11 cellular contexts compared by ENCODE assay signal in the genomic region with DNA sequence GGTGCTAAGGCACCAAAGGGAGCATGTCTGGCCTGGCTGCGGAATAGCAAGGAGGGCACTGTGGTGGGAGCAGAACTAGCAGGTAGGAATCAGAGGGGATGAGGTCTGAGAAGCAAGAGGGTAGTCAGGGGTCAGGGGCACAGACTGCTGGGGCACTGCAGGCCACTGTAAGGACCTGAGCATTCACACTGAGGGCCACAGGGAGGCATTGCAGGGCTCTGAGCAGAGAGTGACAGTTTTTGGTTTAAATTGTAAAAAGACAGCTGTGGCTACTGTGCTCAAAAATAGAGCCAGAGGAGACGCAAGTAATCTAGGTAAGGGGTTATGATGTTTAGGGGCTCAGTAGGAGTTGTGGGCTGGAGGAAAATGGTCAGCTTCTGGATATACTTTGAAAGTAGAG. TPM values are rescaled to one million over a fixed set of nuclear protein-coding genes. Genes with fewer than 3 reads are reported as not detected.
DNase-seq lines count a peak whose midpoint lies in the region; ATAC-seq and TF ChIP-seq lines count a peak whose summit lies in the region.
"Had no signal": no experiment of that assay in that cellular context is flagged by ENCODE, and none has a peak within 500 bp of the region (broad histone marks: within the 10 kb centered on the region; RNA-seq: fewer than 3 reads in every experiment).

No MANE protein-coding gene starts in this region.

- H3K4me1 ChIP-seq in CD4-positive, CD25-positive, alpha-beta regulatory T cell (ENCODE audit: control insufficient read depth, insufficient read depth, low read length, poor library complexity, severe bottlenecking), result peaks cover 96% of the 10 kb centered on the region
- H3K4me1 ChIP-seq in GM23338 (ENCODE audit: insufficient read depth), result no peaks in the 10 kb centered on the region
- H3K4me1 ChIP-seq in mucosa of rectum (ENCODE audit: control insufficient read depth in 2 of 2, insufficient read depth in 2 of 2, low read length in 2 of 2), result peaks cover 5 to 13% of the 10 kb centered on the region in 2 donors
- peaks cover 5 to 6% of the 10 kb centered on the region in 2 experiments for H3K4me1 ChIP-seq in trophoblast cell (ENCODE audit: control insufficient read depth in 1 of 2, insufficient read depth in 2 of 2, low read length in 2 of 2)

- peaks cover 37 to 83% (median 73%) of the 10 kb centered on the region in 4 donors for H3K4me1 Mint-ChIP-seq in CD4-positive, CD25-positive, alpha-beta regulatory T cell
- H3K4me1 Mint-ChIP-seq in GM23338, result no peaks in the 10 kb centered on the region; the same call in 2 of the 3 replicates

- H3K4me3 Mint-ChIP-seq in CD4-positive, CD25-positive, alpha-beta regulatory T cell, result peak overlapping the region; percentile 75 to 91 (median 90)
- no peak overlapping the region for H3K4me3 Mint-ChIP-seq in GM23338

- no peaks in the 10 kb centered on the region for H3K79me2 ChIP-seq in GM23338 (replicated peaks; ENCODE audit: insufficient read depth)
- H3K79me2 ChIP-seq in trophoblast cell (ENCODE audit: control insufficient read depth, insufficient read depth, low read length, poor library complexity), result no peaks in the 10 kb centered on the region

- H4K12ac ChIP-seq in trophoblast cell (ENCODE audit: low read depth, low read length), result no peak overlapping the region

- no peak overlapping the region for H3K23ac ChIP-seq in trophoblast cell (ENCODE audit: low read length)

- no peak overlapping the region for H4K8ac ChIP-seq in trophoblast cell (ENCODE audit: low read depth, low read length)

- H3K27ac ChIP-seq in CD4-positive, CD25-positive, alpha-beta regulatory T cell (ENCODE audit: insufficient read depth, low read length, poor library complexity, severe bottlenecking), result peak overlapping the region; percentile 95
- no peak overlapping the region for H3K27ac ChIP-seq in GM23338 (ENCODE audit: low read depth)
- H3K27ac ChIP-seq in mucosa of rectum (ENCODE audit: low read depth in 2 of 2, low read length in 2 of 2), result peak overlapping the region; percentile 18 to 45
- H3K27ac ChIP-seq in trophoblast cell (ENCODE audit: low read depth, low read length), result no peak overlapping the region

- H2BK120ac ChIP-seq in trophoblast cell (ENCODE audit: insufficient read depth, low read length, poor library complexity), result no peak overlapping the region

- no peaks in the 10 kb centered on the region for H3K9me2 ChIP-seq in GM23338 (ENCODE audit: insufficient read depth)

- H3K14ac ChIP-seq in trophoblast cell (ENCODE audit: low read length), result no peak overlapping the region

- H3K27me3 Mint-ChIP-seq in CD4-positive, CD25-positive, alpha-beta regulatory T cell, result no peaks in the 10 kb centered on the region
- H3K27me3 Mint-ChIP-seq in GM23338 (ENCODE audit: insufficient read depth, low read depth, poor library complexity), result no peaks in the 10 kb centered on the region

- H4K91ac ChIP-seq in trophoblast cell (ENCODE audit: low read depth, low read length), result no peak overlapping the region

- H3K79me1 ChIP-seq in trophoblast cell (ENCODE audit: low read length), result no peaks in the 10 kb centered on the region

- H2BK5ac ChIP-seq in trophoblast cell (ENCODE audit: low read depth, low read length, poor library complexity), result no peak overlapping the region

- H3K4me2 ChIP-seq in GM23338 (no peak overlapping the region), trophoblast cell (ENCODE audit: low read length) (no peak overlapping the region)

- ATAC-seq in CD4-positive, CD25-positive, alpha-beta regulatory T cell (ENCODE audit: low read depth in 2 of 2), result peak; percentile 26 to 36
- ATAC-seq in GM23338, result peak; percentile 64; the same call in 2 of the 3 replicates
- ATAC-seq in activated naive CD4-positive, alpha-beta T cell treated with anti-CD3 and anti-CD28 coated beads, Interleukin-2, amount 50 U/mL, for 72 hours, result no peak
- ATAC-seq: gastroesophageal sphincter had no signal

- H3K4ac ChIP-seq in trophoblast cell (ENCODE audit: low read depth, low read length), result no peak overlapping the region

- no peak overlapping the region for H2AK5ac ChIP-seq in trophoblast cell (ENCODE audit: low read length)

- no CpG with 5 or more reads among the region's 2 CpGs for WGBS in trophoblast cell (ENCODE audit: extremely low coverage, insufficient coverage, insufficient read length)

- H3K18ac ChIP-seq in trophoblast cell (ENCODE audit: low read length), result no peak overlapping the region

- H3K36me3 ChIP-seq in CD4-positive, CD25-positive, alpha-beta regulatory T cell (ENCODE audit: control insufficient read depth, insufficient read depth, low read length), result peaks cover 59% of the 10 kb centered on the region
- H3K36me3 ChIP-seq in GM23338 (ENCODE audit: insufficient read depth), result no peaks in the 10 kb centered on the region
- no peaks in the 10 kb centered on the region for H3K36me3 ChIP-seq in mucosa of rectum (ENCODE audit: control insufficient read depth in 2 of 2, insufficient read depth in 2 of 2, low read length in 2 of 2)
- no peaks in the 10 kb centered on the region for H3K36me3 ChIP-seq in trophoblast cell (ENCODE audit: control insufficient read depth in 1 of 2, insufficient read depth in 2 of 2, low read length in 2 of 2)
- H3K36me3 ChIP-seq: gastroesophageal sphincter had no signal

- H2AFZ ChIP-seq in GM23338 (no peak overlapping the region), trophoblast cell (ENCODE audit: insufficient read depth, low read length, poor library complexity) (no peak overlapping the region)

- no peaks in the 10 kb centered on the region for H4K20me1 ChIP-seq in GM23338 (replicated peaks; ENCODE audit: insufficient read depth)

- H3K27ac Mint-ChIP-seq in CD4-positive, CD25-positive, alpha-beta regulatory T cell, result peak overlapping the region; percentile 94 to 99 (median 99)
- no peak overlapping the region for H3K27ac Mint-ChIP-seq in GM23338
- H3K27ac Mint-ChIP-seq in activated naive CD4-positive, alpha-beta T cell treated with anti-CD3 and anti-CD28 coated beads, Interleukin-2, amount 50 U/mL, for 72 hours, result peak overlapping the region; percentile 63 to 89

- H3F3A ChIP-seq in GM23338 (replicated peaks; ENCODE audit: low read depth), result no peaks in the 10 kb centered on the region

- H3K9ac ChIP-seq in mucosa of rectum (ENCODE audit: low read depth in 1 of 2, low read length in 2 of 2) (peak overlapping the region in 1 of 2 donors; percentile 48), trophoblast cell (ENCODE audit: low read length) (no peak overlapping the region)

- no peaks in the 10 kb centered on the region for H3K9me3 Mint-ChIP-seq in CD4-positive, CD25-positive, alpha-beta regulatory T cell
- no peaks in the 10 kb centered on the region; the same call in 2 of the 3 replicates for H3K9me3 Mint-ChIP-seq in GM23338
- H3K9me3 Mint-ChIP-seq in activated naive CD4-positive, alpha-beta T cell treated with anti-CD3 and anti-CD28 coated beads, Interleukin-2, amount 50 U/mL, for 72 hours, result no peaks in the 10 kb centered on the region

- no peak overlapping the region for H2BK12ac ChIP-seq in trophoblast cell (ENCODE audit: low read length)

- no peaks in the 10 kb centered on the region for H3K27me3 ChIP-seq in CD4-positive, CD25-positive, alpha-beta regulatory T cell (ENCODE audit: control insufficient read depth, insufficient read depth, low read length)
- H3K27me3 ChIP-seq in GM23338 (ENCODE audit: insufficient read depth) (no peaks in the 10 kb centered on the region), mucosa of rectum (ENCODE audit: control insufficient read depth in 2 of 2, insufficient read depth in 2 of 2, low read length in 2 of 2) (no peaks in the 10 kb centered on the region), trophoblast cell (ENCODE audit: insufficient read depth, low read length) (no peaks in the 10 kb centered on the region)
- H3K27me3 ChIP-seq: gastroesophageal sphincter had no signal

- no peaks in the 10 kb centered on the region for H3K9me3 ChIP-seq in CD4-positive, CD25-positive, alpha-beta regulatory T cell (ENCODE audit: control insufficient read depth in 2 of 2, low read length in 2 of 2)
- H3K9me3 ChIP-seq in mucosa of rectum (ENCODE audit: control insufficient read depth in 2 of 2, low read length in 2 of 2) (no peaks in the 10 kb centered on the region), trophoblast cell (ENCODE audit: insufficient read depth, low read depth, low read length) (no peaks in the 10 kb centered on the region)
- H3K9me3 ChIP-seq: gastroesophageal sphincter had no signal

- TF ChIP-seq CTCF in GM23338 (conservative IDR thresholded peaks at IDR 0.05; ENCODE audit: low read depth in 2 of 2), result peak in 1 of 2 experiments; percentile 37; a peak in 2 of 4 replicates

- no peak for DNase-seq in CD4-positive, CD25-positive, alpha-beta regulatory T cell
- DNase-seq in GM23338 (ENCODE audit: low spot score) (no peak), NCI-H524 (lab: John Stamatoyannopoulos, UW) (no peak), trophoblast cell (no peak)
- no peak for DNase-seq in activated naive CD4-positive, alpha-beta T cell treated with anti-CD3 and anti-CD28 coated beads, Interleukin-2, amount 50 U/mL, for 72 hours (ENCODE audit: low spot score in 2 of 2)
- DNase-seq in activated effector memory CD4-positive, alpha-beta T cell treated with anti-CD3 and anti-CD28 coated beads, Interleukin-2, amount 50 U/mL, for 16 hours, result no peak
- DNase-seq in stimulated activated CD4-positive, alpha-beta T cell treated with anti-CD3 and anti-CD28 coated beads, Interleukin-2, amount 100 ng/mL, for 24 hours, result no peak
- DNase-seq: NCI-H2081, occipital lobe had no signal

- peak overlapping the region; percentile 88 for H3K4me3 ChIP-seq in CD4-positive, CD25-positive, alpha-beta regulatory T cell (ENCODE audit: low read depth, low read length)
- H3K4me3 ChIP-seq in GM23338 (no peak overlapping the region), mucosa of rectum (ENCODE audit: low read length in 2 of 2) (peak overlapping the region in 1 of 2 donors; percentile 59), trophoblast cell (ENCODE audit: low read depth, low read length) (no peak overlapping the region)

- H3K36me3 Mint-ChIP-seq in CD4-positive, CD25-positive, alpha-beta regulatory T cell, result peaks cover 63% of the 10 kb centered on the region
- no peaks in the 10 kb centered on the region for H3K36me3 Mint-ChIP-seq in GM23338 (ENCODE audit: low read depth)
- peaks cover 37 to 47% of the 10 kb centered on the region in 2 donors for H3K36me3 Mint-ChIP-seq in activated naive CD4-positive, alpha-beta T cell treated with anti-CD3 and anti-CD28 coated beads, Interleukin-2, amount 50 U/mL, for 72 hours

TF ChIP-seq in GM23338, 12 proteins besides CTCF, POLR2A, EP300 and RAD21 (continues in another document):
- no peak for TF ChIP-seq EZH2phosphoT487 (IDR thresholded peaks at IDR 0.05; ENCODE audit: unreplicated experiment)

RNA-seq across cellular contexts. Expression of a gene that starts 41.5 kb away (rescaled TPM):
- 142 TPM for total RNA-seq in CD4-positive, CD25-positive, alpha-beta regulatory T cell
- 100 to 1,000 TPM in 3 of 4 donors, 10 to 100 TPM in 1; 97.8 to 148 (median 124) TPM for polyA plus RNA-seq in CD4-positive, CD25-positive, alpha-beta regulatory T cell
- 1.9 and 2.5 TPM in 2 replicates for total RNA-seq in GM23338 (2014; rRNA removed; shearing (Covaris generic))
- polyA plus RNA-seq in GM23338 (2016; fragmentation: Nextera tagmentation; extraction: Ambion mirVana), result 1.9 and 2.0 TPM in 2 replicates
- 10 to 100 TPM; 37.7 to 43.0 TPM for total RNA-seq in activated naive CD4-positive, alpha-beta T cell treated with anti-CD3 and anti-CD28 coated beads, Interleukin-2, amount 50 U/mL, for 72 hours
- polyA plus RNA-seq in trophoblast cell (2013), result 0.60 and 0.64 TPM in 2 replicates

Comparison
In these comparisons a context has a peak if more than half of its experiments do, and no peak if none do; other contexts are left out.
1. ATAC-seq: peak in CD4-positive, CD25-positive, alpha-beta regulatory T cell (2 of 2) and GM23338 (single experiment); none in activated naive CD4-positive, alpha-beta T cell treated with anti-CD3 and anti-CD28 coated beads, Interleukin-2, amount 50 U/mL, for 72 hours (0 of 2).
2. H3K27ac ChIP-seq: peak in CD4-positive, CD25-positive, alpha-beta regulatory T cell (single experiment) and mucosa of rectum (2 of 2); none in GM23338 (single experiment) and trophoblast cell (single experiment).
3. RNA of a gene that starts 41.5 kb away (total RNA-seq): 142 TPM in CD4-positive, CD25-positive, alpha-beta regulatory T cell (single experiment) and 37.7 to 43.0 TPM in activated naive CD4-positive, alpha-beta T cell treated with anti-CD3 and anti-CD28 coated beads, Interleukin-2, amount 50 U/mL, for 72 hours; 1.9 to 2.5 TPM in GM23338; every median in the first group is over 10 times any median in the second.